In the genomic region with DNA sequence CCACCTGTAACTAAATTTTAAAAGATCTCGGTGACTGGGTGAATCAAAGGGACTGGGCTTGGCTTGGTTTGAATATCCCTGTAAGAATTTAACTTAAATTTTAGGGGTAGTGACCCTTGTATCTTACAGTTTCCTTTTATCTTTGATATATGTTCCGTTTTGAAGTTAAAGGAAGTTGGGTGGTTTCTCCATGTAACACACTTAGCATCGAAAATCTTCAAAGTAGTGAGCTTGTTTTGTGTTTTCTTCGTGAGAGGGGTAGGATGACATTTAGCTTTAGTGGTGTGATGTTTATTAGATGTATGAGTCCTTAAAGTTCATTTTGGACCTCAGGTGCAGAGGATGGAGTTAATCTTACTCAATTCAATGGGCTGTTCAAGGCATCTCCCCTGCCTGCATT, we compare ENCODE assay signal across 12 cellular contexts. TPM values are rescaled to one million over a fixed set of nuclear protein-coding genes. Genes with fewer than 3 reads are reported as not detected.
DNase-seq lines count a peak whose midpoint lies in the region; ATAC-seq and TF ChIP-seq lines count a peak whose summit lies in the region.
"Had no signal": no experiment of that assay in that cellular context is flagged by ENCODE, and none has a peak within 500 bp of the region (broad histone marks: within the 10 kb centered on the region; RNA-seq: fewer than 3 reads in every experiment).

No MANE protein-coding gene starts in this region.

- 0 out of 2 replicates have a peak, but pooled peaks cover 9% of the 10 kb centered on the region for H3F3A ChIP-seq in GM23338 (replicated peaks; ENCODE audit: low read depth)

- H3K4me2 ChIP-seq in BLaER1 treated with 17β-estradiol and CSF1 and Interleukin-3, amounts not matched to agents 10 nM and 100 nM, result peak overlapping the region; percentile 85 to 97 (median 94); a peak in 21 of 22 replicates
- no peak overlapping the region for H3K4me2 ChIP-seq in GM23338

- peaks cover 62% of the 10 kb centered on the region for H3K79me2 ChIP-seq in GM23338 (replicated peaks; ENCODE audit: insufficient read depth)

- H3K4me3 ChIP-seq in BLaER1 treated with 17β-estradiol and CSF1 and Interleukin-3, amounts not matched to agents 10 nM and 100 nM, result peak overlapping the region in 5 of 10 experiments; percentile 34 to 86 (median 79); a peak in 6 of 20 replicates
- no peak overlapping the region for H3K4me3 ChIP-seq in GM23338
- H3K4me3 ChIP-seq in adrenal gland, result no peak overlapping the region

- H3K27ac ChIP-seq in BLaER1 treated with 17β-estradiol and CSF1 and Interleukin-3, amounts not matched to agents 10 nM and 100 nM, result 0 out of 22 replicates have a peak overlapping the region, but pooled peaks of 2 of the 11 experiments have one; percentile 13 to 75
- no peak overlapping the region for H3K27ac ChIP-seq in GM23338 (ENCODE audit: low read depth)
- no peak overlapping the region for H3K27ac ChIP-seq in adrenal gland

- DNase-seq in GM23338 (ENCODE audit: low spot score) (no peak), T-helper 17 cell (no peak), glutamatergic neuron (no peak), glomerular visceral epithelial cell (ENCODE audit: extremely low spot score) (no peak), Right ventricle myocardium inferior (ENCODE audit: missing footprints) (no peak), adrenal gland (no peak)
- DNase-seq: caudate nucleus, MG63, small intestine had no signal

- TF ChIP-seq POLR2A in adrenal gland (IDR thresholded peaks at IDR 0.05), result no peak

- peaks cover 0 to 8% (median under 1%) of the 10 kb centered on the region in 11 experiments; a peak in 5 of 22 replicates for H3K36me3 ChIP-seq in BLaER1 treated with 17β-estradiol and CSF1 and Interleukin-3, amounts not matched to agents 10 nM and 100 nM
- no peaks in the 10 kb centered on the region for H3K36me3 ChIP-seq in GM23338 (ENCODE audit: insufficient read depth)
- no peaks in the 10 kb centered on the region for H3K36me3 ChIP-seq in adrenal gland (replicated peaks in 1 of 2)
- H3K36me3 ChIP-seq: MG63 had no signal

- peak overlapping the region; percentile 39; the same call in 2 of the 3 replicates for H3K4me3 Mint-ChIP-seq in GM23338
- H3K4me3 Mint-ChIP-seq in T-helper 17 cell, result peak overlapping the region; percentile 89
- H3K4me3 Mint-ChIP-seq in glutamatergic neuron (ENCODE audit: unreplicated experiment), result peak overlapping the region; percentile 20

- no peaks in the 10 kb centered on the region for H3K9me2 ChIP-seq in GM23338 (ENCODE audit: insufficient read depth)

- WGBS in adrenal gland, 4 donors, result 65 to 73% (median 72%) methylated on average over 4 of the region's 4 CpGs

- H3K27me3 Mint-ChIP-seq in GM23338 (ENCODE audit: insufficient read depth, low read depth, poor library complexity) (peaks cover 4% of the 10 kb centered on the region), T-helper 17 cell (no peaks in the 10 kb centered on the region), glutamatergic neuron (ENCODE audit: unreplicated experiment) (peaks cover 2% of the 10 kb centered on the region)

- TF ChIP-seq CTCF in GM23338 (conservative IDR thresholded peaks at IDR 0.05; ENCODE audit: low read depth in 2 of 2), result no peak
- no peak for TF ChIP-seq CTCF in glutamatergic neuron (IDR thresholded peaks at IDR 0.05; ENCODE audit: partially characterized antibody, unreplicated experiment)
- TF ChIP-seq CTCF in adrenal gland (IDR thresholded peaks at IDR 0.05), result no peak

- intact Hi-C loops in Right ventricle myocardium inferior (cut with DNase I) (no loop called here), adrenal gland (cut with DNase I) (no loop called here)

- H3K4me1 Mint-ChIP-seq in GM23338 (peaks cover 13% of the 10 kb centered on the region), T-helper 17 cell (peaks cover 45% of the 10 kb centered on the region), glutamatergic neuron (ENCODE audit: low read depth, unreplicated experiment) (peaks cover 12% of the 10 kb centered on the region)

- peaks cover 33 to 69% (median 36%) of the 10 kb centered on the region in 10 experiments for H3K4me1 ChIP-seq in BLaER1 treated with 17β-estradiol and CSF1 and Interleukin-3, amounts not matched to agents 10 nM and 100 nM
- H3K4me1 ChIP-seq in GM23338 (ENCODE audit: insufficient read depth) (peaks cover 11% of the 10 kb centered on the region), adrenal gland (replicated peaks in 1 of 2) (peaks cover 7 to 23% of the 10 kb centered on the region in 2 donors)

- H3K9ac ChIP-seq in BLaER1 treated with 17β-estradiol and CSF1 and Interleukin-3, amounts not matched to agents 10 nM and 100 nM, result peak overlapping the region in 3 of 11 experiments; percentile 17 to 82 (median 79); a peak in 3 of 22 replicates

- ATAC-seq in GM23338 (no peak), T-helper 17 cell (no peak), Right ventricle myocardium inferior (no peak), HG02642 (IDR thresholded peaks at IDR 0.05; ENCODE audit: poor library complexity, unreplicated experiment) (no peak)
- ATAC-seq: esophagus mucosa had no signal

- peaks cover 0 to 9% (median 0%) of the 10 kb centered on the region in 11 experiments; a peak in 3 of 22 replicates for H4K20me1 ChIP-seq in BLaER1 treated with 17β-estradiol and CSF1 and Interleukin-3, amounts not matched to agents 10 nM and 100 nM
- H4K20me1 ChIP-seq in GM23338 (replicated peaks; ENCODE audit: insufficient read depth), result peaks cover 6% of the 10 kb centered on the region; the same call in 1 of the 2 replicates

- H3K36me3 Mint-ChIP-seq in GM23338 (ENCODE audit: low read depth) (no peaks in the 10 kb centered on the region), T-helper 17 cell (ENCODE audit: low read depth) (no peaks in the 10 kb centered on the region), glutamatergic neuron (ENCODE audit: unreplicated experiment) (no peaks in the 10 kb centered on the region)

- no peaks in the 10 kb centered on the region for H3K27me3 ChIP-seq in BLaER1 treated with 17β-estradiol and CSF1 and Interleukin-3, amounts not matched to agents 10 nM and 100 nM
- no peaks in the 10 kb centered on the region for H3K27me3 ChIP-seq in GM23338 (ENCODE audit: insufficient read depth)
- H3K27me3 ChIP-seq in adrenal gland, result no peaks in the 10 kb centered on the region
- H3K27me3 ChIP-seq: MG63 had no signal

- no peaks in the 10 kb centered on the region; the same call in 2 of the 3 replicates for H3K9me3 Mint-ChIP-seq in GM23338
- H3K9me3 Mint-ChIP-seq in glutamatergic neuron (ENCODE audit: unreplicated experiment), result peaks cover 8% of the 10 kb centered on the region

- no peak overlapping the region for H2AFZ ChIP-seq in GM23338

- H3K9me3 ChIP-seq in BLaER1 treated with 17β-estradiol and CSF1 and Interleukin-3, amounts not matched to agents 10 nM and 100 nM (replicated peaks in 1 of 11), result peaks cover 0 to 11% (median 7%) of the 10 kb centered on the region in 11 experiments; a peak in 11 of 22 replicates
- H3K9me3 ChIP-seq in T-helper 17 cell (ENCODE audit: control insufficient read depth, low read length, poor library complexity, severe bottlenecking), result no peaks in the 10 kb centered on the region
- H3K9me3 ChIP-seq in adrenal gland (replicated peaks in 1 of 3), result no peaks in the 10 kb centered on the region
- H3K9me3 ChIP-seq: MG63 had no signal

- H3K27ac Mint-ChIP-seq in GM23338 (no peak overlapping the region), T-helper 17 cell (peak overlapping the region; percentile 85), glutamatergic neuron (ENCODE audit: unreplicated experiment) (peak overlapping the region; percentile 9)

TF ChIP-seq in GM23338, 12 proteins besides CTCF, POLR2A, EP300 and RAD21 (continues in another document):
- TF ChIP-seq ZNF114 (CRISPR knock-in tag; IDR thresholded peaks at IDR 0.05), result no peak
- no peak for TF ChIP-seq POLR2AphosphoS5 (IDR thresholded peaks at IDR 0.05; ENCODE audit: low read depth)

RNA-seq across cellular contexts. Expression of a gene that starts 1.6 kb away (rescaled TPM):
- total RNA-seq in GM23338 (2014; rRNA removed; shearing (Covaris generic)), result 12.0 and 14.8 TPM in 2 replicates
- 3.5 and 7.0 TPM in 2 replicates for polyA plus RNA-seq in GM23338 (2016; fragmentation: Nextera tagmentation; extraction: Ambion mirVana)
- total RNA-seq in T-helper 17 cell, result 10 to 100 TPM; 47.0 to 62.2 TPM
- 41.8 TPM for total RNA-seq in glutamatergic neuron (ENCODE audit: unreplicated experiment)
- total RNA-seq in Right ventricle myocardium inferior, result 21.8 TPM
- 10 to 100 TPM; 20.4 to 64.6 (median 28.5) TPM for total RNA-seq in adrenal gland
- 10 to 100 TPM in 1 of 3 donors, 1 to 10 TPM in 2; 3.6 to 21.3 (median 4.0) TPM for polyA plus RNA-seq in adrenal gland

RNA-seq across cellular contexts. Expression of a gene that starts 14.4 kb away (rescaled TPM):
- 73.6 and 84.0 TPM in 2 replicates for total RNA-seq in GM23338 (2014; rRNA removed; shearing (Covaris generic))
- 125 and 135 TPM in 2 replicates for polyA plus RNA-seq in GM23338 (2016; fragmentation: Nextera tagmentation; extraction: Ambion mirVana)
- total RNA-seq in T-helper 17 cell, result 10 to 100 TPM; 36.1 to 39.3 TPM
- total RNA-seq in glutamatergic neuron (ENCODE audit: unreplicated experiment), result 66.7 TPM
- total RNA-seq in Right ventricle myocardium inferior, result 106 TPM
- 100 to 1,000 TPM in 1 of 8 donors, 10 to 100 TPM in 7; 44.6 to 106 (median 72.1) TPM for total RNA-seq in adrenal gland
- polyA plus RNA-seq in adrenal gland, result 100 to 1,000 TPM in 1 of 3 donors, 10 to 100 TPM in 2; 47.7 to 264 (median 73.2) TPM

Comparison
In these comparisons a context has a peak if more than half of its experiments do, and no peak if none do; other contexts are left out.
1. H3K4me3 Mint-ChIP-seq: peak in every context shown above with its lines; median percentile 89 in T-helper 17 cell; 39 in GM23338; 20 in glutamatergic neuron.